Comparison of ENCODE assay signal across 7 cellular contexts in the genomic region with DNA sequence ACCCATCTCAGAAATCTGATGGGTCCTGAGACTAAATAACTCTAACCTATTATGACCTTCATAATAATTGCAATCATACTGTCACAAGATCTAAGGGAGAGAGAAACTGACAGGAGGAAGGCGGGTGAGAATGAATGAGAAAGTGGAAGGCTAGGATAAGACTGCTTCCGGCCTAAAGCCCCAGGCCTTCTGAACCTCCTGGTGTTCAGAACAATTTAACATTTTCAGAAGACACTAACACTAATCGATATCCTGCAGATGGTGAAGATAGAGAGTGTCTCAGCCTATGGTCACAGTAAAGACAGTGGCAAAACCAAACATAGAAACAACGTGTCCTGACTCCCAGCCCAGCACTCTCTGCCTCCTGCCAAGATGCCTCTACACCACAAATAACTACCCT. TPM values are rescaled to one million over a fixed set of nuclear protein-coding genes. Genes with fewer than 3 reads are reported as not detected.
A peak's percentile ranks its signal among the peaks of the same experiment; 100 is the strongest.
DNase-seq lines count a peak whose midpoint lies in the region; ATAC-seq and TF ChIP-seq lines count a peak whose summit lies in the region.

No MANE protein-coding gene starts in this region.

- no peak overlapping the region for H2AK5ac ChIP-seq in H9 (ENCODE audit: insufficient read length, low read length)

- peaks cover 44% of the 10 kb centered on the region for H3F3A ChIP-seq in smooth muscle cell (ENCODE audit: low read depth)

- H3K27me3 ChIP-seq in H9 (ENCODE audit: insufficient read depth, low read length): no peaks in the 10 kb centered on the region
- H3K27me3 ChIP-seq in WERI-Rb-1 (ENCODE audit: insufficient read depth, low read depth, severe bottlenecking): no peaks in the 10 kb centered on the region
- no peaks in the 10 kb centered on the region for H3K27me3 ChIP-seq in right cardiac atrium (ENCODE audit: control insufficient read depth, insufficient read depth)
- H3K27me3 ChIP-seq in smooth muscle cell (ENCODE audit: low read depth): no peaks in the 10 kb centered on the region

- H3K4ac ChIP-seq in H9 (ENCODE audit: low read depth, low read length): no peak overlapping the region

- H2BK20ac ChIP-seq in H9 (ENCODE audit: low read depth, low read length, poor library complexity, severe bottlenecking): no peak overlapping the region

- H3K23ac ChIP-seq in H9 (ENCODE audit: insufficient read length, low read depth, low read length): no peak overlapping the region

- H3K56ac ChIP-seq in H9 (ENCODE audit: insufficient read length, low read depth, low read length): no peak overlapping the region

- H3K9me3 ChIP-seq in H9 (ENCODE audit: control insufficient read depth, low read depth, low read length) (no peaks in the 10 kb centered on the region), WERI-Rb-1 (ENCODE audit: severe bottlenecking) (peaks cover 6% of the 10 kb centered on the region), right cardiac atrium (ENCODE audit: control insufficient read depth, low read length) (no peaks in the 10 kb centered on the region), smooth muscle cell (replicated peaks; ENCODE audit: low read depth) (no peaks in the 10 kb centered on the region)

- peak overlapping the region; percentile 100 for H3K27ac Mint-ChIP-seq in H9

- H4K91ac ChIP-seq in H9 (ENCODE audit: insufficient read length, low read depth, low read length): no peak overlapping the region

- ATAC-seq in right cardiac atrium: no peak

- no peaks in the 10 kb centered on the region for H3K27me3 Mint-ChIP-seq in H9 (ENCODE audit: low read depth)

- H3K4me1 ChIP-seq in H9 (ENCODE audit: insufficient read depth, low read length) (no peaks in the 10 kb centered on the region), right cardiac atrium (ENCODE audit: control insufficient read depth, insufficient read depth, low read length) (peaks cover 6% of the 10 kb centered on the region), smooth muscle cell (ENCODE audit: low read depth) (peaks cover 9% of the 10 kb centered on the region)

- H3K23me2 ChIP-seq in H9 (ENCODE audit: insufficient read length, low read depth, low read length, poor library complexity, severe bottlenecking): peaks cover 8% of the 10 kb centered on the region

- no peak overlapping the region for H3K14ac ChIP-seq in H9 (ENCODE audit: insufficient read depth, low read length)

- H3K9ac ChIP-seq in H9 (ENCODE audit: extremely low read depth, insufficient read length, low read length): peak overlapping the region; percentile 100
- peak overlapping the region; percentile 92 for H3K9ac ChIP-seq in smooth muscle cell (ENCODE audit: low read depth)

- H4K5ac ChIP-seq in H9 (ENCODE audit: insufficient read length, low read depth, low read length): no peak overlapping the region

- H2BK12ac ChIP-seq in H9 (ENCODE audit: insufficient read length, low read depth, low read length): no peak overlapping the region

- H3K4me3 Mint-ChIP-seq in H9: peak overlapping the region; percentile 98 to 100

- peaks cover 16% of the 10 kb centered on the region; the same call in 1 of the 2 replicates for H3K79me2 ChIP-seq in H9 (ENCODE audit: insufficient read depth, low read length)
- H3K79me2 ChIP-seq in smooth muscle cell (ENCODE audit: low read depth): peaks cover 38% of the 10 kb centered on the region

- H4K8ac ChIP-seq in H9 (replicated peaks; ENCODE audit: insufficient read length, low read depth, low read length): no peak overlapping the region

- no peak overlapping the region for H3K18ac ChIP-seq in H9 (ENCODE audit: insufficient read length, low read depth, low read length)

- H3T11ph ChIP-seq in H9 (ENCODE audit: low read length): no peak overlapping the region

- no peak for DNase-seq in H9
- DNase-seq in WERI-Rb-1: no peak
- no peak for DNase-seq in right cardiac atrium
- DNase-seq in smooth muscle cell (lab: John Stamatoyannopoulos, UW; ENCODE audit: unreplicated experiment): no peak
- DNase-seq in DMS53 (lab: John Stamatoyannopoulos, UW): no peak
- no peak for DNase-seq in activated effector memory CD4-positive, alpha-beta T cell treated with anti-CD3 and anti-CD28 coated beads, Interleukin-2, amount 50 U/mL, for 16 hours
- DNase-seq in stimulated activated naive CD4-positive, alpha-beta T cell treated with Interleukin-2 at 50 U/mL for 16 hours (lab: John Stamatoyannopoulos, UW): no peak

- peaks cover 3% of the 10 kb centered on the region for H3K79me1 ChIP-seq in H9 (ENCODE audit: insufficient read depth, low read depth, low read length, poor library complexity, severe bottlenecking)

- intact Hi-C loops in right cardiac atrium (cut with DNase I): loop anchor here in 1 of 4 donors (10.0 kb wide), 1 partner anchor 94 kb away; a partner anchor contains a TSS

- peaks cover 14 to 32% of the 10 kb centered on the region in 2 experiments for H3K4me1 Mint-ChIP-seq in H9

- peak overlapping the region; percentile 95 for H3K4me2 ChIP-seq in H9 (ENCODE audit: insufficient read depth, insufficient read length, low read length)
- H3K4me2 ChIP-seq in smooth muscle cell: peak overlapping the region; percentile 100

- H2BK120ac ChIP-seq in H9 (ENCODE audit: low read depth, low read length, poor library complexity, severe bottlenecking): no peak overlapping the region

- H3K27ac ChIP-seq in H9 (ENCODE audit: insufficient read length, low read depth, low read length) (peak overlapping the region; percentile 62), WERI-Rb-1 (peak overlapping the region; percentile 99), right cardiac atrium (ENCODE audit: low read length) (no peak overlapping the region), smooth muscle cell (ENCODE audit: low read depth) (peak overlapping the region; percentile 92)

- H3K36me3 Mint-ChIP-seq in H9 (ENCODE audit: insufficient read depth in 1 of 3, low read depth in 3 of 3): peaks cover 60 to 63% (median 60%) of the 10 kb centered on the region in 3 experiments

- H2BK5ac ChIP-seq in H9 (ENCODE audit: insufficient read length, low read length): no peak overlapping the region

- H3K9me3 Mint-ChIP-seq in H9: peaks cover 3% of the 10 kb centered on the region in 2 experiments

- H2BK15ac ChIP-seq in H9 (ENCODE audit: low read depth, low read length): no peak overlapping the region

- H3K36me3 ChIP-seq in WERI-Rb-1: peaks cover 60% of the 10 kb centered on the region
- peaks cover 18% of the 10 kb centered on the region for H3K36me3 ChIP-seq in smooth muscle cell (ENCODE audit: low read depth)

- WGBS in H9 (ENCODE audit: extremely low coverage, insufficient read length, low lambda C conversion rate): no CpG with 5 or more reads among the region's 4 CpGs
- WGBS in right cardiac atrium: 22% methylated on average over 4 of the region's 4 CpGs
- WGBS in smooth muscle cell (ENCODE audit: low lambda C conversion rate): 15% methylated on average over 4 of the region's 4 CpGs

- H4K20me1 ChIP-seq in H9 (ENCODE audit: control insufficient read depth, insufficient read depth, insufficient read length): no peaks in the 10 kb centered on the region
- peaks cover 61% of the 10 kb centered on the region for H4K20me1 ChIP-seq in smooth muscle cell (ENCODE audit: low read depth)

- no peak overlapping the region for H2AFZ ChIP-seq in H9 (ENCODE audit: low read length)
- H2AFZ ChIP-seq in smooth muscle cell (ENCODE audit: low read depth): no peak overlapping the region

- TF ChIP-seq CTCF in H9 (conservative IDR thresholded peaks at IDR 0.05) (no peak), WERI-Rb-1 (IDR thresholded peaks at IDR 0.05; ENCODE audit: low read depth, low read length) (no peak), smooth muscle cell (IDR thresholded peaks at IDR 0.05; ENCODE audit: borderline replicate concordance, insufficient read depth, poor library complexity, severe bottlenecking) (no peak)

- H3K4me3 ChIP-seq in WERI-Rb-1 (ENCODE audit: low read depth, low read length) (peak overlapping the region; percentile 100), right cardiac atrium (ENCODE audit: low read length) (peak overlapping the region; percentile 74), smooth muscle cell (peak overlapping the region; percentile 74)

RNA-seq across cellular contexts. Expression of a gene that starts 1.2 kb away (rescaled TPM):
- 2,533 and 2,603 TPM in 2 replicates for total RNA-seq in H9 (2021)
- 1,000 to 10,000 TPM; 1,254 to 1,552 (median 1,386) TPM for total RNA-seq in right cardiac atrium
- polyA plus RNA-seq in right cardiac atrium: 1,870 TPM
- 2,252 and 2,349 TPM in 2 replicates for total RNA-seq in smooth muscle cell
- 1,004 and 1,045 TPM in 2 replicates for polyA plus RNA-seq in smooth muscle cell

RNA-seq across cellular contexts. Expression of a gene that starts 35.6 kb away (rescaled TPM):
- total RNA-seq in H9 (2021): 19.5 and 19.9 TPM in 2 replicates
- 100 to 1,000 TPM; 222 to 331 (median 251) TPM for total RNA-seq in right cardiac atrium
- 201 TPM for polyA plus RNA-seq in right cardiac atrium
- total RNA-seq in smooth muscle cell: 0.90 and 2.7 TPM in 2 replicates
- polyA plus RNA-seq in smooth muscle cell: 3.9 and 9.3 TPM in 2 replicates

RNA-seq across cellular contexts. Expression of a gene that starts 59.6 kb away (rescaled TPM):
- total RNA-seq in H9 (2021) (59.2 and 65.5 TPM in 2 replicates), right cardiac atrium (10 to 100 TPM; 53.1 to 67.8 (median 58.7) TPM), smooth muscle cell (53.0 and 64.6 TPM in 2 replicates)
- polyA plus RNA-seq in right cardiac atrium (45.9 TPM), smooth muscle cell (32.4 and 42.1 TPM in 2 replicates)

Comparison
In these comparisons a context has a peak if more than half of its experiments do, and no peak if none do; other contexts are left out.
1. RNA of a gene that starts 35.6 kb away (total RNA-seq): 222 to 331 TPM in right cardiac atrium; 19.5 to 19.9 TPM in H9 and 0.90 to 2.7 TPM in smooth muscle cell; every median in the first group is over 10 times any median in the second.
2. Peak in every context shown above with its lines, with median percentiles within 50 percentile points of each other: H3K4me3 ChIP-seq.